ENCODE assay signal across 1 cellular context in genomic region chr14:104537613-104537988, GRCh38.
TF ChIP-seq lines count a peak whose summit lies in the region.

No MANE protein-coding gene starts in this region.

TF ChIP-seq in A549, 52 proteins besides CTCF, POLR2A, EP300 and RAD21 (continued from another document):
- no peak for TF ChIP-seq KDM1A (IDR thresholded peaks at IDR 0.05; ENCODE audit: low read depth)
- TF ChIP-seq HES2 (IDR thresholded peaks at IDR 0.05), result no peak
- no peak for TF ChIP-seq MAX (IDR thresholded peaks at IDR 0.05)
- no peak for TF ChIP-seq ZFP36 (IDR thresholded peaks at IDR 0.05; ENCODE audit: borderline replicate concordance, partially characterized antibody)
- no peak for TF ChIP-seq BHLHE40 (IDR thresholded peaks at IDR 0.05; ENCODE audit: low read depth, low read length)
